ENCODE assay signal across 12 cellular contexts in genomic region chr3:120673116-120673515, GRCh38. TPM values are rescaled to one million over a fixed set of nuclear protein-coding genes. Genes with fewer than 3 reads are reported as not detected.
DNase-seq lines count a peak whose midpoint lies in the region; ATAC-seq and TF ChIP-seq lines count a peak whose summit lies in the region.
"Had no signal": no experiment of that assay in that cellular context is flagged by ENCODE, and none has a peak within 500 bp of the region (broad histone marks: within the 10 kb centered on the region; RNA-seq: fewer than 3 reads in every experiment).

No MANE protein-coding gene starts in this region.

- ATAC-seq in HG03196 (IDR thresholded peaks at IDR 0.05; ENCODE audit: unreplicated experiment) = no peak

- peaks cover 6% of the 10 kb centered on the region; the same call in 1 of the 2 replicates for H3K4me1 ChIP-seq in Caco-2

- CTCF ChIA-PET in Caco-2 (lab: Charles Lee) = no interaction called here

- DNase-seq in Caco-2 (no peak), NCI-H446 (lab: John Stamatoyannopoulos, UW) (peak; percentile 48 to 58), cerebellum (ENCODE audit: low spot score) (peak; percentile 83), pons (ENCODE audit: low spot score) (peak; percentile 43), SW 1271 (lab: John Stamatoyannopoulos, UW) (no peak), mucosa of gallbladder (ENCODE audit: low spot score) (no peak)
- DNase-seq: HFFc6, NCI-H2081, NCI-H226 had no signal

- no peak overlapping the region for H3K4me3 ChIP-seq in Caco-2 (ENCODE audit: low read depth, low read length)

- H3K4me1 Mint-ChIP-seq in Caco-2 (ENCODE audit: low read depth, unreplicated experiment) = no peaks in the 10 kb centered on the region
- H3K4me1 Mint-ChIP-seq: IgD-negative memory B cell had no signal

- no peaks in the 10 kb centered on the region for H3K27me3 Mint-ChIP-seq in Caco-2 (ENCODE audit: insufficient read depth, unreplicated experiment)

- H3K27me3 ChIP-seq in Caco-2 (replicated peaks; ENCODE audit: control insufficient read depth, insufficient read depth, low read length) = no peaks in the 10 kb centered on the region

- no TSS peak for BruUV-seq in Caco-2 (replicated peaks; lab: Mats Ljungman, UMichigan)

- peak overlapping the region; percentile 26 for H3K27ac Mint-ChIP-seq in Caco-2 (ENCODE audit: unreplicated experiment)
- H3K27ac Mint-ChIP-seq: HFFc6, IgD-negative memory B cell had no signal

- H3K9me3 Mint-ChIP-seq in Caco-2 (ENCODE audit: unreplicated experiment) = no peaks in the 10 kb centered on the region
- H3K9me3 Mint-ChIP-seq: HFFc6 had no signal

- intact Hi-C loops in Caco-2 (cut with micrococcal nuclease; ENCODE audit: unreplicated experiment) = no loop called here

- peaks cover 40% of the 10 kb centered on the region for H3K36me3 Mint-ChIP-seq in Caco-2 (ENCODE audit: insufficient read depth, unreplicated experiment)

- TF ChIP-seq CTCF in Caco-2 (IDR thresholded peaks at IDR 0.05; ENCODE audit: insufficient read depth in 1 of 2, low read depth in 1 of 2, low read length in 1 of 2, severe bottlenecking in 1 of 2, unreplicated experiment in 1 of 2) = no peak

- no peaks in the 10 kb centered on the region for H3K9me3 ChIP-seq in Caco-2

- 0 out of 2 replicates have a peak, but pooled peaks cover 1% of the 10 kb centered on the region for H3K36me3 ChIP-seq in Caco-2 (ENCODE audit: control insufficient read depth, insufficient read depth, low read length)

- no peak overlapping the region for H3K4me3 Mint-ChIP-seq in Caco-2 (ENCODE audit: unreplicated experiment)
- H3K4me3 Mint-ChIP-seq: HFFc6, IgD-negative memory B cell had no signal

- POLR2A ChIA-PET in Caco-2 (lab: Charles Lee) = no interaction called here

RNA-seq across cellular contexts. Expression of gene HGD, which starts 8.9 kb away (rescaled TPM):
- total RNA-seq in Caco-2 (2022) (76.3 and 102 TPM in 2 replicates), cerebellum (0.45 TPM), mucosa of gallbladder (211 TPM)
- total RNA-seq: H1 had no signal

Comparison
In these comparisons a context has a peak if more than half of its experiments do, and no peak if none do; other contexts are left out.
1. DNase-seq: peak in NCI-H446 (2 of 2), cerebellum (single experiment) and pons (single experiment); none in Caco-2 (0 of 2), SW 1271 (0 of 2) and mucosa of gallbladder (single experiment).
2. RNA of gene HGD, which starts 8.9 kb away (total RNA-seq): 211 TPM in mucosa of gallbladder (single experiment) and 76.3 to 102 TPM in Caco-2; 0.45 TPM in cerebellum (single experiment); every median in the first group is over 10 times any median in the second.